8 cellular contexts compared by ENCODE assay signal in genomic region chr4:39616112-39616511, GRCh38. TPM values are rescaled to one million over a fixed set of nuclear protein-coding genes. Genes with fewer than 3 reads are reported as not detected.
DNase-seq lines count a peak whose midpoint lies in the region; TF ChIP-seq lines count a peak whose summit lies in the region.
"Not testable (repeated sequence)": the region's sequence is repeated elsewhere in the genome, so short reads cannot be mapped to it uniquely, and the experiment has no call there.

No MANE protein-coding gene starts in this region.

- peaks cover 25% of the 10 kb centered on the region for H4K20me1 ChIP-seq in DOHH2 (ENCODE audit: control insufficient read depth, insufficient read depth, low read depth, low read length)
- H4K20me1 ChIP-seq in osteoblast (ENCODE audit: insufficient read depth, low read length) = not testable (repeated sequence)

- H3K4me1 Mint-ChIP-seq in chondrocyte (ENCODE audit: low read depth) = peaks cover 75% of the 10 kb centered on the region

- H3K9me3 ChIP-seq in DOHH2 (ENCODE audit: control insufficient read depth, insufficient read depth, low read length); HUES48 (ENCODE audit: control insufficient read depth, insufficient read depth, low read length); right atrium auricular region; osteoblast (ENCODE audit: low read depth, low read length); tibial artery: not testable (repeated sequence)

- not testable (repeated sequence) for H3K9ac ChIP-seq in HUES48 (ENCODE audit: low read depth, low read length)

- H3K27ac ChIP-seq in DOHH2 (ENCODE audit: low read depth, low read length) = not testable (repeated sequence)
- peak overlapping the region; percentile 70 for H3K27ac ChIP-seq in HUES48 (ENCODE audit: low read depth, low read length)
- peak overlapping the region; percentile 54 for H3K27ac ChIP-seq in RWPE1
- peak overlapping the region; percentile 11 to 45 for H3K27ac ChIP-seq in right atrium auricular region
- peak overlapping the region; percentile 55 for H3K27ac ChIP-seq in osteoblast (ENCODE audit: low read depth, low read length)
- H3K27ac ChIP-seq in tibial artery = peak overlapping the region; percentile 69 to 71

- POLR2A ChIA-PET in RWPE1 (lab: Yijun Ruan, JAX; ENCODE audit: low non-redundant PET) = not testable (repeated sequence)

- not testable (repeated sequence) for DNase-seq in RWPE1 (ENCODE audit: low spot score); chondrocyte (ENCODE audit: low spot score); right atrium auricular region (ENCODE audit: low spot score); osteoblast (ENCODE audit: insufficient read length, low spot score, missing footprints); tibial artery
- DNase-seq in activated CD8-positive, alpha-beta memory T cell treated with anti-CD3 and anti-CD28 coated beads, Interleukin-2, amount 50 U/mL, for 48 hours = peak; percentile 8

- not testable (repeated sequence) for H3K4me3 Mint-ChIP-seq in chondrocyte (ENCODE audit: unreplicated experiment)

- H2AFZ ChIP-seq in osteoblast (ENCODE audit: low read length) = not testable (repeated sequence)

- intact Hi-C loops in tibial artery (cut with DNase I; ENCODE audit: low total_unique reads) = not testable (repeated sequence)

- H3K4me2 ChIP-seq in DOHH2 (ENCODE audit: low read length) (peak overlapping the region; percentile 46), osteoblast (ENCODE audit: insufficient read depth, low read length) (peak overlapping the region; percentile 63)

- not testable (repeated sequence) for H3K27me3 Mint-ChIP-seq in chondrocyte (ENCODE audit: low read depth)

- H3K79me2 ChIP-seq in DOHH2 (ENCODE audit: control insufficient read depth, low read length) (peaks cover 93% of the 10 kb centered on the region), osteoblast (ENCODE audit: insufficient read depth, low read length) (peaks cover 59% of the 10 kb centered on the region)

- not testable (repeated sequence) for H3K27me3 ChIP-seq in DOHH2 (ENCODE audit: control insufficient read depth, low read length); HUES48 (ENCODE audit: control insufficient read depth, insufficient read depth, low read length); right atrium auricular region; osteoblast (ENCODE audit: insufficient read depth, low read length); tibial artery

- H3K4me1 ChIP-seq in DOHH2 (ENCODE audit: control insufficient read depth, low read length) (peaks cover 83% of the 10 kb centered on the region), HUES48 (ENCODE audit: control insufficient read depth, insufficient read depth, low read length) (peaks cover 23% of the 10 kb centered on the region; the same call in 1 of the 2 replicates), right atrium auricular region (peaks cover 0 to 33% of the 10 kb centered on the region in 2 donors), osteoblast (ENCODE audit: insufficient read depth, low read length) (peaks cover 69% of the 10 kb centered on the region), tibial artery (peaks cover 0 to 89% (median 41%) of the 10 kb centered on the region in 4 donors)

- H3K9me3 Mint-ChIP-seq in chondrocyte (ENCODE audit: low read depth) = not testable (repeated sequence)

- CTCF ChIA-PET in RWPE1 (lab: Yijun Ruan, JAX) = interaction anchor here (0.7 kb wide), 1 partner anchor 38 kb away, joined by 3 read pairs; no protein-coding TSS in a partner anchor

- H3F3A ChIP-seq in DOHH2 (ENCODE audit: control insufficient read depth, insufficient read depth) = peaks cover 31% of the 10 kb centered on the region

- peak overlapping the region; percentile 90 for H3K27ac Mint-ChIP-seq in chondrocyte (ENCODE audit: unreplicated experiment)

- not testable (repeated sequence) for TF ChIP-seq CTCF in DOHH2 (IDR thresholded peaks at IDR 0.05; ENCODE audit: low read depth, low read length, poor library complexity, severe bottlenecking); RWPE1 (conservative IDR thresholded peaks at IDR 0.05; ENCODE audit: low read depth); chondrocyte (IDR thresholded peaks at IDR 0.05); right atrium auricular region (IDR thresholded peaks at IDR 0.05); osteoblast (IDR thresholded peaks at IDR 0.05; ENCODE audit: extremely low read depth, low read depth, low read length); tibial artery (IDR thresholded peaks at IDR 0.05)

- H3K9me2 ChIP-seq in DOHH2 (replicated peaks; ENCODE audit: control insufficient read depth, low read length) = not testable (repeated sequence)

- not testable (repeated sequence) for H3K4me3 ChIP-seq in DOHH2 (ENCODE audit: low read length); HUES48 (ENCODE audit: low read depth, low read length); right atrium auricular region; osteoblast (ENCODE audit: insufficient read depth, low read length)
- H3K4me3 ChIP-seq in tibial artery = peak overlapping the region in 1 of 2 donors; percentile 2

- H3K36me3 ChIP-seq in DOHH2 (ENCODE audit: control insufficient read depth, low read length) = peaks cover 69% of the 10 kb centered on the region
- H3K36me3 ChIP-seq in HUES48 (ENCODE audit: control insufficient read depth, insufficient read depth, low read length); right atrium auricular region; osteoblast (ENCODE audit: insufficient read depth, low read length); tibial artery: not testable (repeated sequence)

- H3K36me3 Mint-ChIP-seq in chondrocyte (ENCODE audit: low read depth) = not testable (repeated sequence)

RNA-seq across cellular contexts. Expression of gene SMIM14, which starts 22.6 kb away (rescaled TPM):
- total RNA-seq in chondrocyte (42.6 to 54.2 TPM (median 46.9 TPM) in 3 replicates), right atrium auricular region (10 to 100 TPM; 15.2 to 16.6 TPM), osteoblast (61.5 and 68.7 TPM in 2 replicates)
